In genomic region chr13:30865131-30866009, GRCh38 we compare ENCODE assay signal across 1 cellular context.
A peak's percentile ranks its signal among the peaks of the same experiment; 100 is the strongest.
TF ChIP-seq lines count a peak whose summit lies in the region.

No MANE protein-coding gene starts in this region.

TF ChIP-seq in H1, 55 proteins besides CTCF, POLR2A, EP300 and RAD21:
- TF ChIP-seq RFX5 (IDR thresholded peaks at IDR 0.05; ENCODE audit: borderline replicate concordance, low read depth, low read length) (no peak), TBP (IDR thresholded peaks at IDR 0.05; ENCODE audit: low read depth, low read length) (peak; percentile 33; the same call in 1 of the 2 replicates), EGR1 (IDR thresholded peaks at IDR 0.05; ENCODE audit: borderline replicate concordance, low read depth, low read length) (no peak), SIN3A (conservative IDR thresholded peaks at IDR 0.05 in 1 of 2, IDR thresholded peaks at IDR 0.05 in 1 of 2; ENCODE audit: low read depth in 1 of 2, low read length in 2 of 2) (peak in 1 of 2 experiments; percentile 68; a peak in 1 of 4 replicates), CBX5 (IDR thresholded peaks at IDR 0.05; ENCODE audit: low read depth, low read length) (no peak), RNF2 (IDR thresholded peaks at IDR 0.05; ENCODE audit: borderline replicate concordance, low read depth, low read length, missing control alignments, poor library complexity, severe bottlenecking) (no peak), SP2 (IDR thresholded peaks at IDR 0.05; ENCODE audit: low read length) (no peak), POLR2AphosphoS5 (IDR thresholded peaks at IDR 0.05; ENCODE audit: low read depth, low read length) (peak; percentile 43; the same call in 1 of the 2 replicates), BCL11A (IDR thresholded peaks at IDR 0.05; ENCODE audit: low read depth in 2 of 2, low read length in 2 of 2) (no peak), SP4 (IDR thresholded peaks at IDR 0.05; ENCODE audit: low read length) (no peak), KDM5A (IDR thresholded peaks at IDR 0.05; ENCODE audit: low read length) (no peak), CTBP2 (IDR thresholded peaks at IDR 0.05; ENCODE audit: borderline replicate concordance, insufficient read depth, insufficient read length, low read length) (no peak), SIRT6 (IDR thresholded peaks at IDR 0.05; ENCODE audit: low read length) (no peak), USF2 (IDR thresholded peaks at IDR 0.05; ENCODE audit: low read length) (no peak), NANOG (IDR thresholded peaks at IDR 0.05; ENCODE audit: insufficient read depth, low read depth, low read length, poor library complexity, severe bottlenecking) (peak; percentile 17), YY1 (IDR thresholded peaks at IDR 0.05; ENCODE audit: low read depth, low read length) (0 out of 2 replicates have a peak, but pooled peaks have one; percentile 62), MAX (IDR thresholded peaks at IDR 0.05) (peak; percentile 91), ASH2L (IDR thresholded peaks at IDR 0.05; ENCODE audit: low read length) (peak; percentile 19), RXRA (IDR thresholded peaks at IDR 0.05; ENCODE audit: insufficient read depth, low read depth, low read length) (no peak), SIX5 (IDR thresholded peaks at IDR 0.05; ENCODE audit: low read depth, low read length) (no peak), PHF8 (conservative IDR thresholded peaks at IDR 0.05; ENCODE audit: low read depth, low read length) (no peak), EZH2 (IDR thresholded peaks at IDR 0.05; ENCODE audit: low read depth, low read length, severe bottlenecking) (no peak), KDM1A (IDR thresholded peaks at IDR 0.05; ENCODE audit: borderline replicate concordance, low read length) (no peak)
